In genomic region chr2:960064-960736, GRCh38 we compare ENCODE assay signal across 1 cellular context.
TF ChIP-seq lines count a peak whose summit lies in the region.

No MANE protein-coding gene starts in this region.

TF ChIP-seq in H1, 55 proteins besides CTCF, POLR2A, EP300 and RAD21:
- TF ChIP-seq CHD2 (IDR thresholded peaks at IDR 0.05; ENCODE audit: low read length) (no peak), BRCA1 (IDR thresholded peaks at IDR 0.05; ENCODE audit: low read depth, low read length) (no peak), TAF1 (IDR thresholded peaks at IDR 0.05; ENCODE audit: low read depth, low read length) (no peak), EGR1 (IDR thresholded peaks at IDR 0.05; ENCODE audit: borderline replicate concordance, low read depth, low read length) (no peak), TAF7 (optimal IDR thresholded peaks at IDR 0.05; ENCODE audit: borderline replicate concordance, low read depth, low read length) (no peak), JUN (IDR thresholded peaks at IDR 0.05; ENCODE audit: low read depth, low read length) (no peak), CBX5 (IDR thresholded peaks at IDR 0.05; ENCODE audit: low read depth, low read length) (no peak), BCL11A (IDR thresholded peaks at IDR 0.05; ENCODE audit: low read depth in 2 of 2, low read length in 2 of 2) (no peak)
